Comparison of ENCODE assay signal across 1 cellular context in the genomic region with DNA sequence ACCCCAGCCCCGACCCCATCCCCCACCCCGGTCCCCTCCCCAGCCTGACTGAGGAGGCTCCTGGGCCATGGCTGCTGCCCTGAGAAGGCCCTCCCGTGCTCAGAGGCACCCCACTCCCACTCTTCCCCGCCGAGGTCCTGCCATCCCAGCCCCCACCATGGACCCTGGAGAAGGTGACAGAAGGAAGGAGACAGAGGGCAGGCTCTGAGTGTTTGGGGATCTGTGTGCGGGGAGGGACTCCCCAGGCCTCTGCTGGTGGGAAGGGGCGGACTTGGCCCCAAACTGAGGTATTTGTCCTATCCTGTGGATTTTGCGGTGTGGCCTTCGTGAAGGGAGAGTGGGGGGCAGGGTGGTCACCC.
TF ChIP-seq lines count a peak whose summit lies in the region.

No MANE protein-coding gene starts in this region.

TF ChIP-seq in HepG2, 621 proteins besides CTCF, POLR2A, EP300 and RAD21:
- TF ChIP-seq DNMT1 (CRISPR knock-in tag; IDR thresholded peaks at IDR 0.05): no peak
- no peak for TF ChIP-seq ATF7-NPFF (CRISPR knock-in tag; IDR thresholded peaks at IDR 0.05; ENCODE audit: low read depth)
- no peak for TF ChIP-seq JUND (CRISPR knock-in tag; IDR thresholded peaks at IDR 0.05)
- TF ChIP-seq ZNF772 (CRISPR knock-in tag; IDR thresholded peaks at IDR 0.05): no peak
- no peak for TF ChIP-seq NRL (CRISPR knock-in tag; IDR thresholded peaks at IDR 0.05; ENCODE audit: borderline replicate concordance)
- TF ChIP-seq ZNF766 (CRISPR knock-in tag; IDR thresholded peaks at IDR 0.05; ENCODE audit: borderline replicate concordance): no peak
- TF ChIP-seq ZFY (CRISPR knock-in tag; IDR thresholded peaks at IDR 0.05): no peak
- no peak for TF ChIP-seq ZNF567 (CRISPR knock-in tag; IDR thresholded peaks at IDR 0.05; ENCODE audit: borderline replicate concordance)
- no peak for TF ChIP-seq HNRNPL (IDR thresholded peaks at IDR 0.05; ENCODE audit: low read depth, low read length)
- TF ChIP-seq PBX2 (CRISPR knock-in tag; IDR thresholded peaks at IDR 0.05): no peak
- TF ChIP-seq SMARCE1 (IDR thresholded peaks at IDR 0.05; ENCODE audit: borderline replicate concordance): no peak
- no peak for TF ChIP-seq U2AF1 (optimal IDR thresholded peaks at IDR 0.05; ENCODE audit: low read depth, low read length)
- no peak for TF ChIP-seq ZSCAN22 (CRISPR knock-in tag; IDR thresholded peaks at IDR 0.05)
- TF ChIP-seq YEATS4 (CRISPR knock-in tag; IDR thresholded peaks at IDR 0.05; ENCODE audit: borderline replicate concordance): no peak
- no peak for TF ChIP-seq ZNF737 (CRISPR knock-in tag; IDR thresholded peaks at IDR 0.05; ENCODE audit: borderline replicate concordance)
